In genomic region chr10:6838118-6838517, GRCh38 we compare ENCODE assay signal across 11 cellular contexts.
A peak's percentile ranks its signal among the peaks of the same experiment; 100 is the strongest.
DNase-seq lines count a peak whose midpoint lies in the region; ATAC-seq and TF ChIP-seq lines count a peak whose summit lies in the region.
"Had no signal": no experiment of that assay in that cellular context is flagged by ENCODE, and none has a peak within 500 bp of the region (broad histone marks: within the 10 kb centered on the region; RNA-seq: fewer than 3 reads in every experiment).

No MANE protein-coding gene starts in this region.

- H3K4me3 Mint-ChIP-seq in natural killer cell: no peak overlapping the region

- no peak overlapping the region for H3K27ac Mint-ChIP-seq in natural killer cell

- DNase-seq in DMS53 (lab: John Stamatoyannopoulos, UW) (peak; percentile 32), DMS53 treated with DMSO at 0.1 percent for 48 hours (lab: John Stamatoyannopoulos, UW; ENCODE audit: unreplicated experiment) (no peak), Kasumi-1 (lab: John Stamatoyannopoulos, UW) (peak; percentile 79 to 90), astrocyte of the hippocampus (ENCODE audit: low read depth, low spot score) (peak; percentile 7), natural killer cell (no peak), cortex of kidney (lab: John Stamatoyannopoulos, UW) (no peak), germinal center (ENCODE audit: low spot score) (no peak)
- DNase-seq in effector CD4-positive, alpha-beta T cell: no peak
- DNase-seq: NK-92 treated with Interleukin-12 subunit alpha and Interleukin-12 subunit beta, amount 100 ng/mL, for 24 hours; stimulated activated CD4-positive, alpha-beta T cell treated with anti-CD3 and anti-CD28 coated beads, Interleukin-2, amount 100 ng/mL, for 24 hours; upper lobe of left lung had no signal

- ATAC-seq in natural killer cell: peak; percentile 38 to 50 (median 47)

- intact Hi-C loops in natural killer cell (cut with micrococcal nuclease): no loop called here

- H3K27me3 Mint-ChIP-seq in natural killer cell (ENCODE audit: low read depth in 2 of 2): no peaks in the 10 kb centered on the region

- H3K4me1 Mint-ChIP-seq in natural killer cell: no peaks in the 10 kb centered on the region

- no peaks in the 10 kb centered on the region for H3K9me3 Mint-ChIP-seq in natural killer cell

- peak; percentile 17 for TF ChIP-seq CTCF in natural killer cell (IDR thresholded peaks at IDR 0.05)

- no peaks in the 10 kb centered on the region for H3K36me3 Mint-ChIP-seq in natural killer cell

Comparison
In these comparisons a context has a peak if more than half of its experiments do, and no peak if none do; other contexts are left out.
1. DNase-seq: peak in DMS53 (single experiment), Kasumi-1 (2 of 2) and astrocyte of the hippocampus (single experiment); none in DMS53 treated with DMSO at 0.1 percent for 48 hours (single experiment), natural killer cell (single experiment), cortex of kidney (single experiment), germinal center (single experiment) and effector CD4-positive, alpha-beta T cell (single experiment).